In genomic region chr22:49183208-49183825, GRCh38 we compare ENCODE assay signal across 34 cellular contexts.
"Had no signal": no experiment of that assay in that cellular context is flagged by ENCODE, and none has a peak within 500 bp of the region (broad histone marks: within the 10 kb centered on the region; RNA-seq: fewer than 3 reads in every experiment).

No MANE protein-coding gene starts in this region.

- H3K4me1 Mint-ChIP-seq: activated CD4-positive, alpha-beta T cell treated with anti-CD3 and anti-CD28 coated beads for 36 hours; activated CD4-positive, alpha-beta T cell treated with anti-CD3 and anti-CD28 coated beads, Interleukin-2, amount 10 ng/mL, durations not matched to agents 24 days and 14 days; activated CD8-positive, alpha-beta memory T cell treated with anti-CD3 and anti-CD28 coated beads, Interleukin-2, amount 10 ng/mL, durations not matched to agents 7 days and 5 days; activated naive CD4-positive, alpha-beta T cell treated with anti-CD3 and anti-CD28 coated beads, Interleukin-2, amount 10 ng/mL, durations not matched to agents 7 days and 5 days; activated naive CD8-positive, alpha-beta T cell treated with anti-CD3 and anti-CD28 coated beads, Interleukin-2, amount 10 ng/mL, durations not matched to agents 7 days and 5 days; brain; T-helper 17 cell had no signal

- H3K27ac ChIP-seq: ascending aorta, breast epithelium, cardiac muscle cell, esophagus muscularis mucosa, foreskin keratinocyte, gastrocnemius medialis had no signal

- ATAC-seq: activated CD4-positive, alpha-beta T cell treated with anti-CD3 and anti-CD28 coated beads for 36 hours; activated CD8-positive, alpha-beta memory T cell treated with anti-CD3 and anti-CD28 coated beads, Interleukin-2, amount 10 ng/mL, durations not matched to agents 7 days and 5 days; activated CD8-positive, alpha-beta T cell treated with anti-CD3 and anti-CD28 coated beads, Interleukin-2, amount 10 ng/mL, durations not matched to agents 7 days and 5 days; activated naive CD4-positive, alpha-beta T cell treated with anti-CD3 and anti-CD28 coated beads, Interleukin-2, amount 50 U/mL, for 72 hours; activated T-cell treated with anti-CD3 and anti-CD28 coated beads, Interleukin-2, amount 50 U/mL, for 72 hours; effector memory CD8-positive, alpha-beta T cell; foreskin keratinocyte; gastrocnemius medialis; T-helper 17 cell had no signal

- H3K9me3 ChIP-seq: ascending aorta, breast epithelium, esophagus muscularis mucosa, gastrocnemius medialis had no signal

- H3K4me3 Mint-ChIP-seq: activated CD4-positive, alpha-beta memory T cell treated with anti-CD3 and anti-CD28 coated beads for 36 hours; activated CD4-positive, alpha-beta T cell treated with anti-CD3 and anti-CD28 coated beads for 36 hours; activated CD4-positive, alpha-beta T cell treated with anti-CD3 and anti-CD28 coated beads, Interleukin-2, amount 10 ng/mL, durations not matched to agents 24 days and 14 days; activated CD8-positive, alpha-beta memory T cell treated with anti-CD3 and anti-CD28 coated beads, Interleukin-2, amount 10 ng/mL, durations not matched to agents 7 days and 5 days; activated CD8-positive, alpha-beta T cell treated with anti-CD3 and anti-CD28 coated beads, Interleukin-2, amount 10 ng/mL, durations not matched to agents 7 days and 5 days; activated naive CD4-positive, alpha-beta T cell treated with anti-CD3 and anti-CD28 coated beads, Interleukin-2, amount 10 ng/mL, durations not matched to agents 7 days and 5 days; activated naive CD8-positive, alpha-beta T cell treated with anti-CD3 and anti-CD28 coated beads, Interleukin-2, amount 10 ng/mL, durations not matched to agents 7 days and 5 days; activated T-cell treated with anti-CD3 and anti-CD28 coated beads, Interleukin-2, amount 50 U/mL, for 24 hours; activated T-cell treated with anti-CD3 and anti-CD28 coated beads, Interleukin-2, amount 50 U/mL, for 72 hours; brain; effector memory CD8-positive, alpha-beta T cell; T-helper 17 cell; T-helper 2 cell treated with Interferon-gamma antibody and Interleukin-4, amounts not matched to agents 5 μg/mL and 100 μg/mL, for 36 hours had no signal

- H3K36me3 ChIP-seq: ascending aorta, breast epithelium, cardiac muscle cell, esophagus muscularis mucosa, gastrocnemius medialis had no signal

- H3K27me3 ChIP-seq: ascending aorta, cardiac muscle cell, foreskin keratinocyte had no signal

- H3K27ac Mint-ChIP-seq: activated CD4-positive, alpha-beta memory T cell treated with anti-CD3 and anti-CD28 coated beads for 36 hours; activated CD4-positive, alpha-beta T cell treated with anti-CD3 and anti-CD28 coated beads for 36 hours; activated CD4-positive, alpha-beta T cell treated with anti-CD3 and anti-CD28 coated beads, Interleukin-2, amount 10 ng/mL, durations not matched to agents 24 days and 14 days; activated CD8-positive, alpha-beta memory T cell treated with anti-CD3 and anti-CD28 coated beads, Interleukin-2, amount 10 ng/mL, durations not matched to agents 7 days and 5 days; activated CD8-positive, alpha-beta T cell treated with anti-CD3 and anti-CD28 coated beads, Interleukin-2, amount 10 ng/mL, durations not matched to agents 7 days and 5 days; activated naive CD4-positive, alpha-beta T cell treated with anti-CD3 and anti-CD28 coated beads, Interleukin-2, amount 10 ng/mL, durations not matched to agents 7 days and 5 days; activated naive CD4-positive, alpha-beta T cell treated with anti-CD3 and anti-CD28 coated beads, Interleukin-2, amount 50 U/mL, for 72 hours; activated naive CD8-positive, alpha-beta T cell treated with anti-CD3 and anti-CD28 coated beads, Interleukin-2, amount 10 ng/mL, durations not matched to agents 7 days and 5 days; activated T-cell treated with anti-CD3 and anti-CD28 coated beads, Interleukin-2, amount 50 U/mL, for 24 hours; activated T-cell treated with anti-CD3 and anti-CD28 coated beads, Interleukin-2, amount 50 U/mL, for 72 hours; brain; effector memory CD8-positive, alpha-beta T cell; T-helper 17 cell; T-helper 2 cell treated with Interferon-gamma antibody and Interleukin-4, amounts not matched to agents 5 μg/mL and 100 μg/mL, for 36 hours had no signal

- H3K4me1 ChIP-seq: ascending aorta, breast epithelium, esophagus muscularis mucosa, foreskin keratinocyte, gastrocnemius medialis had no signal

- H3K9me3 Mint-ChIP-seq: activated CD4-positive, alpha-beta memory T cell treated with anti-CD3 and anti-CD28 coated beads for 36 hours; activated CD4-positive, alpha-beta T cell treated with anti-CD3 and anti-CD28 coated beads, Interleukin-2, amount 10 ng/mL, durations not matched to agents 24 days and 14 days; activated naive CD4-positive, alpha-beta T cell treated with anti-CD3 and anti-CD28 coated beads, Interleukin-2, amount 10 ng/mL, durations not matched to agents 7 days and 5 days; activated naive CD8-positive, alpha-beta T cell treated with anti-CD3 and anti-CD28 coated beads, Interleukin-2, amount 10 ng/mL, durations not matched to agents 7 days and 5 days; activated T-cell treated with anti-CD3 and anti-CD28 coated beads, Interleukin-2, amount 50 U/mL, for 24 hours; activated T-cell treated with anti-CD3 and anti-CD28 coated beads, Interleukin-2, amount 50 U/mL, for 72 hours; T-helper 2 cell treated with Interferon-gamma antibody and Interleukin-4, amounts not matched to agents 5 μg/mL and 100 μg/mL, for 36 hours had no signal

- DNase-seq: activated CD4-positive, alpha-beta memory T cell treated with anti-CD3 and anti-CD28 coated beads for 36 hours; activated CD4-positive, alpha-beta T cell treated with anti-CD3 and anti-CD28 coated beads for 36 hours; activated CD4-positive, alpha-beta T cell treated with anti-CD3 and anti-CD28 coated beads, Interleukin-2, amount 10 ng/mL, durations not matched to agents 24 days and 14 days; activated CD4-positive, CD25-positive, alpha-beta regulatory T cell; activated CD4-positive, CD25-positive, alpha-beta regulatory T cell treated with anti-CD3 and anti-CD28 coated beads, Interleukin-2, amount 50 U/mL, for 72 hours; activated CD8-positive, alpha-beta memory T cell treated with anti-CD3 and anti-CD28 coated beads, Interleukin-2, amount 10 ng/mL, durations not matched to agents 7 days and 5 days; activated CD8-positive, alpha-beta memory T cell treated with anti-CD3 and anti-CD28 coated beads, Interleukin-2, amount 50 U/mL, for 4 hours; activated CD8-positive, alpha-beta T cell treated with anti-CD3 and anti-CD28 coated beads, Interleukin-2, amount 10 ng/mL, durations not matched to agents 7 days and 5 days; activated gamma-delta T cell; activated naive CD4-positive, alpha-beta T cell; activated naive CD4-positive, alpha-beta T cell treated with anti-CD3 and anti-CD28 coated beads, Interleukin-2, amount 10 ng/mL, durations not matched to agents 7 days and 5 days; activated naive CD8-positive, alpha-beta T cell treated with anti-CD3 and anti-CD28 coated beads, Interleukin-2, amount 10 ng/mL, durations not matched to agents 7 days and 5 days; activated T-cell treated with anti-CD3 and anti-CD28 coated beads, Interleukin-2, amount 50 U/mL, for 24 hours; activated T-cell treated with anti-CD3 and anti-CD28 coated beads, Interleukin-2, amount 50 U/mL, for 72 hours; central memory CD4-positive, alpha-beta T cell; cerebellar nuclear complex; cortex of kidney; dermis blood vessel endothelial cell; effector CD4-positive, alpha-beta T cell; effector memory CD8-positive, alpha-beta T cell; erythroblast; foreskin keratinocyte; gastrocnemius medialis; glutamatergic neuron; T-helper 1 cell; T-helper 17 cell; T1000 had no signal

- H3K27me3 Mint-ChIP-seq: activated CD4-positive, alpha-beta T cell treated with anti-CD3 and anti-CD28 coated beads, Interleukin-2, amount 10 ng/mL, durations not matched to agents 24 days and 14 days; activated CD8-positive, alpha-beta memory T cell treated with anti-CD3 and anti-CD28 coated beads, Interleukin-2, amount 10 ng/mL, durations not matched to agents 7 days and 5 days; activated naive CD4-positive, alpha-beta T cell treated with anti-CD3 and anti-CD28 coated beads, Interleukin-2, amount 10 ng/mL, durations not matched to agents 7 days and 5 days; activated naive CD8-positive, alpha-beta T cell treated with anti-CD3 and anti-CD28 coated beads, Interleukin-2, amount 10 ng/mL, durations not matched to agents 7 days and 5 days had no signal

- H3K36me3 Mint-ChIP-seq: activated CD4-positive, alpha-beta memory T cell treated with anti-CD3 and anti-CD28 coated beads for 36 hours; activated CD8-positive, alpha-beta memory T cell treated with anti-CD3 and anti-CD28 coated beads, Interleukin-2, amount 10 ng/mL, durations not matched to agents 7 days and 5 days; activated naive CD4-positive, alpha-beta T cell treated with anti-CD3 and anti-CD28 coated beads, Interleukin-2, amount 10 ng/mL, durations not matched to agents 7 days and 5 days; activated naive CD8-positive, alpha-beta T cell treated with anti-CD3 and anti-CD28 coated beads, Interleukin-2, amount 10 ng/mL, durations not matched to agents 7 days and 5 days; brain had no signal

- H3K4me3 ChIP-seq: ascending aorta, breast epithelium, cardiac muscle cell, esophagus muscularis mucosa, gastrocnemius medialis had no signal
